In the genomic region with DNA sequence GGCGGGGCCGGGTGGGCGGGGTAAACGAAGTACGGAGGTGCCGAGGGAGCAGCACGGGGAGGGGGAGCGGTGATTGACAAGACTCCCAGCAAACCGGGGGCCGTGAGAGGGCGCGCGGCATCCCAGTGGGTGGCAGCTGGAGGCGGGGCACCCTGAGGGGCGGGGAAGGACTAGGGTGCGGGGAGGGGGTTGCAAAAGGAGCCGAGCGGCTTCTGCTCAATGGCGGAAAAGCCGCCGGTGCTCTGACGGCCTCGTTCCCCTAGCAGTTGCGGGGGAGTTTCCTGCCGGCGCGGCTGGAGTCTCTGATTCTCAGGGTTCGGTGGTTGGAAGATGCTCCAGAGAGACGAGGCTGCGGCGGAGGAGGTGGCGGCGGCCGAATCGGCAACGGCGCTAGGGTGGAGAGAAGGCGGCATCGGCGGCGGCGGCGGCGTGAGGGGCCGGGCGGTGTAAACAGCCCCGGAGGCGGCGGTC, we compare ENCODE assay signal across 8 cellular contexts. TPM values are rescaled to one million over a fixed set of nuclear protein-coding genes. Genes with fewer than 3 reads are reported as not detected.
DNase-seq lines count a peak whose midpoint lies in the region; ATAC-seq and TF ChIP-seq lines count a peak whose summit lies in the region.

A gene (plus strand): TSS at position 192 of the 471 bp plus-strand sequence. CDS start 32,325 bp downstream, outside the sequence.

- DNase-seq in BJ (ENCODE audit: low read depth) (no peak), natural killer cell (peak; percentile 99), NCI-H1436 treated with DMSO at 0.1 percent for 48 hours (lab: John Stamatoyannopoulos, UW) (no peak)
- DNase-seq in activated CD8-positive, alpha-beta memory T cell treated with anti-CD3 and anti-CD28 coated beads for 24 hours: peak; percentile 99
- peak; percentile 100 for DNase-seq in stimulated activated naive CD4-positive, alpha-beta T cell treated with Interleukin-2 at 50 U/mL for 16 hours (lab: John Stamatoyannopoulos, UW)

- H3K27ac ChIP-seq in HUES6 (ENCODE audit: low read depth, low read length): peak within 1 kb of the TSS; percentile 87

- no peaks in the 10 kb centered on the region for H3K36me3 Mint-ChIP-seq in natural killer cell

- peak within 1 kb of the TSS; percentile 91 for H3K9ac ChIP-seq in HUES6 (ENCODE audit: low read length)
- peak within 1 kb of the TSS; percentile 96 for H3K9ac ChIP-seq in endocrine pancreas (ENCODE audit: control insufficient read depth, insufficient read depth, low read length)

- H3K4me1 ChIP-seq in HUES6 (ENCODE audit: control insufficient read depth, insufficient read depth, low read length) (no peaks in the 10 kb centered on the region), endocrine pancreas (ENCODE audit: control insufficient read depth, insufficient read depth, low read length) (peaks cover 17% of the 10 kb centered on the region)

- H3K4me3 ChIP-seq in BJ (ENCODE audit: low read depth, low read length) (peak within 1 kb of the TSS; percentile 88), HUES6 (ENCODE audit: low read depth, low read length) (peak within 1 kb of the TSS; percentile 100), endocrine pancreas (ENCODE audit: control insufficient read depth, insufficient read depth, low read length) (peak within 1 kb of the TSS; percentile 99)

- CTCF ChIA-PET in BJ (lab: Yijun Ruan, JAX): no interaction called here

- peaks cover 15% of the 10 kb centered on the region for H3K9me3 ChIP-seq in HUES6 (ENCODE audit: control insufficient read depth, insufficient read depth, low read depth, low read length)
- H3K9me3 ChIP-seq in endocrine pancreas (ENCODE audit: control insufficient read depth, low read length): no peaks in the 10 kb centered on the region

- H3K27me3 ChIP-seq in BJ (ENCODE audit: control insufficient read depth, insufficient read depth, low read length) (no peaks in the 10 kb centered on the region), HUES6 (ENCODE audit: control insufficient read depth, insufficient read depth, low read length) (no peaks in the 10 kb centered on the region), endocrine pancreas (ENCODE audit: control insufficient read depth, insufficient read depth, low read length) (no peaks in the 10 kb centered on the region)

- intact Hi-C loops in natural killer cell (cut with micrococcal nuclease): loop anchor here (1.0 to 5.0 kb wide), 5 partner anchors 16 to 1356 kb away; a partner anchor contains a TSS

- peak within 1 kb of the TSS; percentile 97 for H3K4me3 Mint-ChIP-seq in natural killer cell

- peak within 1 kb of the TSS; percentile 90 to 96 for H3K27ac Mint-ChIP-seq in natural killer cell

- H3K36me3 ChIP-seq in BJ (ENCODE audit: control insufficient read depth, insufficient read depth, low read length) (no peaks in the 10 kb centered on the region), HUES6 (ENCODE audit: control insufficient read depth, insufficient read depth, low read length) (peaks cover 3% of the 10 kb centered on the region; the same call in 1 of the 2 replicates), endocrine pancreas (ENCODE audit: control insufficient read depth, insufficient read depth, low read length) (no peaks in the 10 kb centered on the region)

- H3K27me3 Mint-ChIP-seq in natural killer cell (ENCODE audit: low read depth in 2 of 2): no peaks in the 10 kb centered on the region

- H3K9me3 Mint-ChIP-seq in natural killer cell: no peaks in the 10 kb centered on the region

- POLR2A ChIA-PET in BJ (lab: Charles Lee): interaction anchor here (1.3 kb wide), 1 partner anchor 25 kb away, joined by 5 read pairs; no protein-coding TSS in a partner anchor

- no peak for TF ChIP-seq CTCF in BJ (IDR thresholded peaks at IDR 0.05; ENCODE audit: insufficient read depth, low read depth, low read length)
- TF ChIP-seq CTCF in natural killer cell (IDR thresholded peaks at IDR 0.05): no peak

- H3K4me1 Mint-ChIP-seq in natural killer cell: peaks cover 40 to 46% of the 10 kb centered on the region in 2 donors

- ATAC-seq in GM21367 (IDR thresholded peaks at IDR 0.05; ENCODE audit: unreplicated experiment) (peak; percentile 58), natural killer cell (peak; percentile 73 to 90 (median 76))

RNA-seq across cellular contexts. Expression of the gene that starts here (rescaled TPM):
- polyA plus RNA-seq in BJ (2011; rRNA removed): 8.2 and 25.7 TPM in 2 replicates
- polyA minus RNA-seq in BJ (2011; rRNA and poly(A)+ RNA removed): 17.1 and 20.3 TPM in 2 replicates
- total RNA-seq in natural killer cell: 100 to 1,000 TPM in 1 of 3 donors, 10 to 100 TPM in 2; 79.9 to 102 (median 98.8) TPM

Comparison
In these comparisons a context has a peak if more than half of its experiments do, and no peak if none do; other contexts are left out.
1. DNase-seq: peak in activated CD8-positive, alpha-beta memory T cell treated with anti-CD3 and anti-CD28 coated beads for 24 hours (single experiment), natural killer cell (single experiment) and stimulated activated naive CD4-positive, alpha-beta T cell treated with Interleukin-2 at 50 U/mL for 16 hours (single experiment); none in BJ (single experiment) and NCI-H1436 treated with DMSO at 0.1 percent for 48 hours (single experiment).
2. Peak in every context shown above with its lines, with median percentiles within 50 percentile points of each other: H3K4me3 ChIP-seq.